In the genomic region with DNA sequence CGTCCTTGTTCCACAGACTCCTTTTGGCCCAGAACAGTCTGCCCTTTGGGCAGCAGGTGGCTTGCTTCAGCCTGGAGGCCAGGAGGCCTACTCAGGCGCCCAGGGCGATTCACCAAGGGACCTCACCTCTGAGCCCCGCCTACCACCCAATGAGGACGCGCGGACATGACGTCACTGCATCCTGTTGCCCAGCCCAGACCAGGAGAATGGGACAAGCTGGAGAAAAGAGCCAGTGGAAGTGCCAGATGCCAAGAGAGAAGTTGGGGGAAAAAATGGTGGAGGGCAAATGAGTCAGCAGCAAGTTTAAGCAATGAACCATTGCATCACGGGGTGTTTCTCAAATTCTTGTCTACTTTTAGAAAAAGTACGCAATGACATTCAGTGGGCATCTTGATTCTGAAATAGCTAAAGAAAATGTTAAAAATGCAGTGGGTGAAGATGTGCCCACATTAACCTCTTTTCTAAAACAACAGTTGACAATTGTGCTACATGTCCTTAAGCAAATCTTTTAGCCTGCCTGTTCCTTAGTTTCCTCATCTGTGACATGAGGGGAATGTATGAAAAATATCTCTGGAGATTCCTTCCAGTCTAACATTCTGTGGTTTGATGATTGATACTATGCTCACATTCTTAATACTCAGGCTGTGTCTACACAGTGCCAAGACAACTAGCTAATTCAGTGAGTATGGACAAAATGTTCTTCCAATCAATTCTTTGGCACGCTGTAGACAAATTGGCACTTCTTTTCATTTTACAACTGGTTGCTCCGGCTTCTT, we compare ENCODE assay signal across 1 cellular context.
TF ChIP-seq lines count a peak whose summit lies in the region.

No MANE protein-coding gene starts in this region.

TF ChIP-seq in K562, 482 proteins besides CTCF, POLR2A, EP300 and RAD21 (continued from another document):
- no peak for TF ChIP-seq KAT7 (CRISPR knock-in tag; IDR thresholded peaks at IDR 0.05; ENCODE audit: borderline replicate concordance)
- no peak for TF ChIP-seq SMARCA5 (IDR thresholded peaks at IDR 0.05)
- TF ChIP-seq PREB (CRISPR knock-in tag; IDR thresholded peaks at IDR 0.05), result no peak
- TF ChIP-seq ZNF121 (CRISPR knock-in tag; conservative IDR thresholded peaks at IDR 0.05), result no peak
- no peak for TF ChIP-seq SMAD3 (CRISPR knock-in tag; conservative IDR thresholded peaks at IDR 0.05)
- peak; percentile 48; the same call in 1 of the 2 replicates for TF ChIP-seq CREB1 (IDR thresholded peaks at IDR 0.05)
- peak; percentile 60; the same call in 1 of the 2 replicates for TF ChIP-seq CREB1 (CRISPR knock-in tag; IDR thresholded peaks at IDR 0.05)
- TF ChIP-seq AFF4 (CRISPR knock-in tag; IDR thresholded peaks at IDR 0.05), result no peak
- TF ChIP-seq PTRF (tag; IDR thresholded peaks at IDR 0.05), result no peak
- TF ChIP-seq SMARCE1 (IDR thresholded peaks at IDR 0.05), result no peak
- TF ChIP-seq SREBF1 (IDR thresholded peaks at IDR 0.05; ENCODE audit: borderline replicate concordance, low read depth, low read length), result no peak
- no peak for TF ChIP-seq ARID2 (IDR thresholded peaks at IDR 0.05)
- peak; percentile 10 for TF ChIP-seq NFYB (IDR thresholded peaks at IDR 0.05; ENCODE audit: extremely low read depth, insufficient read length)
- TF ChIP-seq C11orf30 (IDR thresholded peaks at IDR 0.05; ENCODE audit: low read depth), result no peak
- no peak for TF ChIP-seq ZBTB17 (CRISPR knock-in tag; IDR thresholded peaks at IDR 0.05)
- TF ChIP-seq STAG1 (CRISPR knock-in tag; IDR thresholded peaks at IDR 0.05; ENCODE audit: borderline replicate concordance), result no peak
- no peak for TF ChIP-seq CEBPG (CRISPR knock-in tag; IDR thresholded peaks at IDR 0.05)
- peak; percentile 50 to 71 for TF ChIP-seq CEBPG (tag; conservative IDR thresholded peaks at IDR 0.05 in 1 of 2, IDR thresholded peaks at IDR 0.05 in 1 of 2)
- no peak for TF ChIP-seq NFE2L1 (tag; IDR thresholded peaks at IDR 0.05; ENCODE audit: borderline replicate concordance, low read depth)
- no peak for TF ChIP-seq SNAPC5 (CRISPR knock-in tag; IDR thresholded peaks at IDR 0.05)
- TF ChIP-seq TGIF2 (CRISPR knock-in tag; IDR thresholded peaks at IDR 0.05), result no peak
- TF ChIP-seq JUND (IDR thresholded peaks at IDR 0.05; ENCODE audit: borderline replicate concordance, low read depth, low read length), result peak; percentile 63
- no peak; the same call in 1 of the 3 replicates for TF ChIP-seq JUND (tag; IDR thresholded peaks at IDR 0.05; ENCODE audit: borderline replicate concordance, low read depth, low read length)
- no peak for TF ChIP-seq IRF1 (CRISPR knock-in tag; IDR thresholded peaks at IDR 0.05; ENCODE audit: borderline replicate concordance)
- TF ChIP-seq DLX4 (CRISPR knock-in tag; IDR thresholded peaks at IDR 0.05), result no peak
- no peak for TF ChIP-seq SMAD4 (CRISPR knock-in tag; conservative IDR thresholded peaks at IDR 0.05)
- TF ChIP-seq, protein P1, sequence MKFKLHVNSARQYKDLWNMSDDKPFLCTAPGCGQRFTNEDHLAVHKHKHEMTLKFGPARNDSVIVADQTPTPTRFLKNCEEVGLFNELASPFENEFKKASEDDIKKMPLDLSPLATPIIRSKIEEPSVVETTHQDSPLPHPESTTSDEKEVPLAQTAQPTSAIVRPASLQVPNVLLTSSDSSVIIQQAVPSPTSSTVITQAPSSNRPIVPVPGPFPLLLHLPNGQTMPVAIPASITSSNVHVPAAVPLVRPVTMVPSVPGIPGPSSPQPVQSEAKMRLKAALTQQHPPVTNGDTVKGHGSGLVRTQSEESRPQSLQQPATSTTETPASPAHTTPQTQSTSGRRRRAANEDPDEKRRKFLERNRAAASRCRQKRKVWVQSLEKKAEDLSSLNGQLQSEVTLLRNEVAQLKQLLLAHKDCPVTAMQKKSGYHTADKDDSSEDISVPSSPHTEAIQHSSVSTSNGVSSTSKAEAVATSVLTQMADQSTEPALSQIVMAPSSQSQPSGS (CRISPR knock-in tag; IDR thresholded peaks at IDR 0.05), result peak; percentile 66; the same call in 1 of the 2 replicates
- peak; percentile 88 for TF ChIP-seq CREM (IDR thresholded peaks at IDR 0.05; ENCODE audit: low read depth)
- TF ChIP-seq CEBPB (tag; IDR thresholded peaks at IDR 0.05), result 0 out of 2 replicates have a peak, but pooled peaks have one; percentile 21
- no peak for TF ChIP-seq PHB2 (IDR thresholded peaks at IDR 0.05; ENCODE audit: low read depth)
- TF ChIP-seq NEUROD1 (IDR thresholded peaks at IDR 0.05; ENCODE audit: borderline replicate concordance, low read depth, low read length, partially characterized antibody), result no peak
- no peak for TF ChIP-seq DEAF1 (CRISPR knock-in tag; IDR thresholded peaks at IDR 0.05)
- TF ChIP-seq ATF7 (IDR thresholded peaks at IDR 0.05), result peak; percentile 96
- no peak for TF ChIP-seq ZBTB9 (CRISPR knock-in tag; IDR thresholded peaks at IDR 0.05)
